ENCODE assay signal across 9 cellular contexts in the genomic region with DNA sequence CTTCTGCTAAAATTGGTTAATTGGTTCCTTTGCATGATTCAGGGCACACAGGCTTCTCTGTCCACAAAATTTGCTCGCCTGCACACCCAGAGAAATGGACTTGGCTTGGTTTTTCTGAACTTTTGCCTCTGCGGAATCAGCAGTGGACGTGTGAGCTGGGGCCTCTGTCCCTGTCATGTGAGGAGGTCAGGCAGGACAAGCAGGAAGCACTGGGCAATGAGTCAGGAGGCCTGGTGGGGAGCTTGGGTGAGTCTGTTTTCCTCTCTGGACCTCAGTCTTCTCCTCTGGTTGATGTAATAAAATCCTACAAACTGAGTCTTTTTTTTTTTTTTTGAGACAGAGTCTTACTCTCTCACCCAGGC. TPM values are rescaled to one million over a fixed set of nuclear protein-coding genes. Genes with fewer than 3 reads are reported as not detected.
DNase-seq lines count a peak whose midpoint lies in the region; TF ChIP-seq lines count a peak whose summit lies in the region.
"Had no signal": no experiment of that assay in that cellular context is flagged by ENCODE, and none has a peak within 500 bp of the region (broad histone marks: within the 10 kb centered on the region; RNA-seq: fewer than 3 reads in every experiment).

No MANE protein-coding gene starts in this region.

- peak; percentile 18 to 24 for DNase-seq in AML-193 (lab: John Stamatoyannopoulos, UW)
- DNase-seq in SJSA1 (ENCODE audit: low read depth in 1 of 2, low spot score in 2 of 2): peak; percentile 50 to 72
- peak; percentile 85 for DNase-seq in foreskin melanocyte
- no peak for DNase-seq in osteocyte (ENCODE audit: extremely low spot score, unreplicated experiment)
- no peak for DNase-seq in immature natural killer cell
- no peak for DNase-seq in stimulated activated CD4-positive, alpha-beta T cell treated with anti-CD3 and anti-CD28 coated beads, Interleukin-1b, Interleukin-23, amount 100 ng/mL, for 48 hours
- no peak for DNase-seq in activated CD4-positive, CD25-positive, alpha-beta regulatory T cell treated with anti-CD3 and anti-CD28 coated beads, Interleukin-2, amount 50 U/mL, for 72 hours
- no peak for DNase-seq in stimulated activated CD4-positive, alpha-beta T cell treated with anti-CD3 and anti-CD28 coated beads, Interleukin-4, amount 100 ng/mL, for 4 hours
- DNase-seq: NCI-H2171 treated with DMSO at 0.1 percent for 48 hours had no signal

- H3K4me1 Mint-ChIP-seq in osteocyte (ENCODE audit: unreplicated experiment) (peaks cover 46% of the 10 kb centered on the region), immature natural killer cell (no peaks in the 10 kb centered on the region)

- H3K4me3 Mint-ChIP-seq in osteocyte (ENCODE audit: unreplicated experiment) (no peak overlapping the region), immature natural killer cell (no peak overlapping the region)

- no peaks in the 10 kb centered on the region for H3K27me3 ChIP-seq in SJSA1 (replicated peaks)

- TF ChIP-seq CTCF in osteocyte (IDR thresholded peaks at IDR 0.05): no peak

- H3K4me1 ChIP-seq in SJSA1 (replicated peaks): peaks cover 49% of the 10 kb centered on the region

- peak overlapping the region; percentile 44; the same call in 1 of the 2 replicates for H3K27ac ChIP-seq in SJSA1

- H3K36me3 ChIP-seq in SJSA1: no peaks in the 10 kb centered on the region

- peak overlapping the region; percentile 82 for H3K27ac Mint-ChIP-seq in osteocyte (ENCODE audit: unreplicated experiment)
- peak overlapping the region in 1 of 6 donors; percentile 50 for H3K27ac Mint-ChIP-seq in immature natural killer cell

- H3K36me3 Mint-ChIP-seq in osteocyte (ENCODE audit: unreplicated experiment) (no peaks in the 10 kb centered on the region), immature natural killer cell (no peaks in the 10 kb centered on the region)

- no peaks in the 10 kb centered on the region; the same call in 1 of the 2 replicates for H3K9me3 ChIP-seq in SJSA1 (replicated peaks)

- H3K27me3 Mint-ChIP-seq in osteocyte (ENCODE audit: unreplicated experiment): no peaks in the 10 kb centered on the region
- H3K27me3 Mint-ChIP-seq in immature natural killer cell (ENCODE audit: low read depth in 3 of 3): peaks cover 2 to 5% (median 2%) of the 10 kb centered on the region in 3 donors

- H3K9me3 Mint-ChIP-seq in osteocyte (ENCODE audit: unreplicated experiment): no peaks in the 10 kb centered on the region
- no peaks in the 10 kb centered on the region for H3K9me3 Mint-ChIP-seq in immature natural killer cell

- H3K4me3 ChIP-seq in SJSA1: no peak overlapping the region

RNA-seq across cellular contexts. Expression of gene CELSR1, which starts 10.4 kb away (rescaled TPM):
- 0.41 and 1.1 TPM in 2 replicates for total RNA-seq in SJSA1 (2014; rRNA removed; shearing (Covaris generic))
- total RNA-seq in osteocyte: 15.9 and 16.0 TPM in 2 replicates
- polyA plus RNA-seq in immature natural killer cell: 1 to 10 TPM in 2 of 3 donors, under 1 TPM in 1; 0.24 to 1.6 (median 1.2) TPM

Comparison
In these comparisons a context has a peak if more than half of its experiments do, and no peak if none do; other contexts are left out.
1. DNase-seq: peak in AML-193 (2 of 2), SJSA1 (2 of 2) and foreskin melanocyte (single experiment); none in osteocyte (single experiment), immature natural killer cell (0 of 3), stimulated activated CD4-positive, alpha-beta T cell treated with anti-CD3 and anti-CD28 coated beads, Interleukin-1b, Interleukin-23, amount 100 ng/mL, for 48 hours (single experiment), activated CD4-positive, CD25-positive, alpha-beta regulatory T cell treated with anti-CD3 and anti-CD28 coated beads, Interleukin-2, amount 50 U/mL, for 72 hours (single experiment) and stimulated activated CD4-positive, alpha-beta T cell treated with anti-CD3 and anti-CD28 coated beads, Interleukin-4, amount 100 ng/mL, for 4 hours (0 of 2).